6 cellular contexts compared by ENCODE assay signal in the genomic region with DNA sequence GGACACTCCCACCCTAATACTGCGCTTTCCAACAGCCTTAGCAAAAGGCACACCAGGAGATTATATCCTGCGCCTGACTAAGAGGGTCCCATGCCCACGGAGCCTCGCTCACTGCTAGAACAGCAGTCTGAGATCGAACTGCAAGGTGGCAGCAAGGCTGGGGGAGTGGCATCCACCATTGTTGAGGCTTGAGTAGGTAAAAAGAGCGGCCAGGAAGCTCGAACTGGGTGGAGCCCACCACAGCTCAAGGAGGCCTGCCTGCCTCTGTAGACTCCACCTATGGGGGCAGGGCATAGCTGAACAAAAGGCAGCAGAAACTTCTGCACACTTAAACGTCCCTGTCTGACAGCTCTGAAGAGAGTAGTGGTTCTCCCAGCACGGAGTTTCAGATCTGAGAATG.
DNase-seq lines count a peak whose midpoint lies in the region; ATAC-seq lines count a peak whose summit lies in the region.
"Not testable (repeated sequence)": the region's sequence is repeated elsewhere in the genome, so short reads cannot be mapped to it uniquely, and the experiment has no call there.

No MANE protein-coding gene starts in this region.

- H3K36me3 Mint-ChIP-seq in CD8-positive, alpha-beta memory T cell, result peaks cover 19 to 90% (median 46%) of the 10 kb centered on the region in 3 donors
- H3K36me3 Mint-ChIP-seq in T-helper 2 cell treated with Interferon-gamma antibody and Interleukin-4, amounts not matched to agents 5 μg/mL and 100 μg/mL, for 36 hours (ENCODE audit: low read depth), result peaks cover 84% of the 10 kb centered on the region
- H3K36me3 Mint-ChIP-seq in activated CD8-positive, alpha-beta T cell treated with anti-CD3 and anti-CD28 coated beads, Interleukin-2, amount 10 ng/mL, durations not matched to agents 7 days and 5 days (ENCODE audit: low read depth), result peaks cover 91% of the 10 kb centered on the region
- H3K36me3 Mint-ChIP-seq in activated naive CD8-positive, alpha-beta T cell, result peaks cover 48% of the 10 kb centered on the region
- H3K36me3 Mint-ChIP-seq in naive thymus-derived CD4-positive, alpha-beta T cell, result peaks cover 36 to 83% (median 77%) of the 10 kb centered on the region in 5 donors

- H3K36me3 ChIP-seq in CD8-positive, alpha-beta memory T cell (ENCODE audit: insufficient read depth, low read length); naive thymus-derived CD4-positive, alpha-beta T cell (ENCODE audit: control insufficient read depth in 2 of 3, insufficient read depth in 3 of 3, low read length in 3 of 3): not testable (repeated sequence)

- peak in 1 of 5 donors; percentile 21 for DNase-seq in CD8-positive, alpha-beta memory T cell
- not testable (repeated sequence) for DNase-seq in T-helper 2 cell treated with Interferon-gamma antibody and Interleukin-4, amounts not matched to agents 5 μg/mL and 100 μg/mL, for 36 hours (ENCODE audit: low spot score); activated CD8-positive, alpha-beta T cell treated with anti-CD3 and anti-CD28 coated beads, Interleukin-2, amount 10 ng/mL, durations not matched to agents 7 days and 5 days
- DNase-seq in activated effector memory CD4-positive, alpha-beta T cell treated with Interleukin-2 at 50 U/mL for 16 hours, result peak; percentile 15
- DNase-seq in naive thymus-derived CD4-positive, alpha-beta T cell, result peak in 2 of 9 donors; percentile 11 to 31

- peaks cover 81 to 96% (median 92%) of the 10 kb centered on the region in 3 donors for H3K4me1 Mint-ChIP-seq in CD8-positive, alpha-beta memory T cell
- peaks cover 44% of the 10 kb centered on the region for H3K4me1 Mint-ChIP-seq in T-helper 2 cell treated with Interferon-gamma antibody and Interleukin-4, amounts not matched to agents 5 μg/mL and 100 μg/mL, for 36 hours (ENCODE audit: low read depth)
- peaks cover 54% of the 10 kb centered on the region for H3K4me1 Mint-ChIP-seq in activated CD8-positive, alpha-beta T cell treated with anti-CD3 and anti-CD28 coated beads, Interleukin-2, amount 10 ng/mL, durations not matched to agents 7 days and 5 days (ENCODE audit: low read depth)
- H3K4me1 Mint-ChIP-seq in activated naive CD8-positive, alpha-beta T cell (ENCODE audit: low read depth), result peaks cover 81% of the 10 kb centered on the region
- peaks cover 30 to 95% (median 87%) of the 10 kb centered on the region in 7 donors for H3K4me1 Mint-ChIP-seq in naive thymus-derived CD4-positive, alpha-beta T cell

- H3K27me3 ChIP-seq in CD8-positive, alpha-beta memory T cell (ENCODE audit: insufficient read depth, low read length, poor library complexity, severe bottlenecking); naive thymus-derived CD4-positive, alpha-beta T cell (ENCODE audit: control insufficient read depth in 2 of 2, insufficient read depth in 2 of 2, low read length in 2 of 2): not testable (repeated sequence)

- not testable (repeated sequence) for H3K27me3 Mint-ChIP-seq in CD8-positive, alpha-beta memory T cell; T-helper 2 cell treated with Interferon-gamma antibody and Interleukin-4, amounts not matched to agents 5 μg/mL and 100 μg/mL, for 36 hours (ENCODE audit: low read depth); activated CD8-positive, alpha-beta T cell treated with anti-CD3 and anti-CD28 coated beads, Interleukin-2, amount 10 ng/mL, durations not matched to agents 7 days and 5 days (ENCODE audit: low read depth); activated naive CD8-positive, alpha-beta T cell; naive thymus-derived CD4-positive, alpha-beta T cell

- H3K27ac ChIP-seq in CD8-positive, alpha-beta memory T cell (ENCODE audit: low read depth, low read length), result not testable (repeated sequence)
- H3K27ac ChIP-seq in naive thymus-derived CD4-positive, alpha-beta T cell (ENCODE audit: low read depth, low read length), result peak overlapping the region; percentile 21

- POLR2A ChIA-PET in CD8-positive, alpha-beta memory T cell (lab: Charles Lee), result interaction anchor here (1.6 kb wide), 1 partner anchor 74 kb away, joined by 3 read pairs; no protein-coding TSS in a partner anchor
- POLR2A ChIA-PET in activated CD8-positive, alpha-beta T cell treated with anti-CD3 and anti-CD28 coated beads, Interleukin-2, amount 10 ng/mL, durations not matched to agents 7 days and 5 days (lab: Charles Lee), result not testable (repeated sequence)
- POLR2A ChIA-PET in naive thymus-derived CD4-positive, alpha-beta T cell (lab: Charles Lee), result interaction anchor here (0.6 to 1.3 kb wide), 3 partner anchors 18 to 188 kb away, joined by 3 to 4 read pairs (median 3); no protein-coding TSS in a partner anchor

- H3K4me1 ChIP-seq in CD8-positive, alpha-beta memory T cell (ENCODE audit: insufficient read depth, low read length), result peaks cover 37% of the 10 kb centered on the region
- H3K4me1 ChIP-seq in naive thymus-derived CD4-positive, alpha-beta T cell (ENCODE audit: control insufficient read depth in 2 of 2, insufficient read depth in 2 of 2, low read length in 2 of 2), result peaks cover 19 to 23% of the 10 kb centered on the region in 2 donors

- peak overlapping the region; percentile 10 to 76 (median 37) for H3K4me3 Mint-ChIP-seq in CD8-positive, alpha-beta memory T cell
- not testable (repeated sequence) for H3K4me3 Mint-ChIP-seq in T-helper 2 cell treated with Interferon-gamma antibody and Interleukin-4, amounts not matched to agents 5 μg/mL and 100 μg/mL, for 36 hours; activated CD8-positive, alpha-beta T cell treated with anti-CD3 and anti-CD28 coated beads, Interleukin-2, amount 10 ng/mL, durations not matched to agents 7 days and 5 days; activated naive CD8-positive, alpha-beta T cell
- H3K4me3 Mint-ChIP-seq in naive thymus-derived CD4-positive, alpha-beta T cell, result peak overlapping the region in 8 of 10 donors; percentile 13 to 77 (median 40)

- H3K27ac Mint-ChIP-seq in CD8-positive, alpha-beta memory T cell, result peak overlapping the region in 7 of 8 donors; percentile 48 to 86 (median 70)
- peak overlapping the region; percentile 35 for H3K27ac Mint-ChIP-seq in T-helper 2 cell treated with Interferon-gamma antibody and Interleukin-4, amounts not matched to agents 5 μg/mL and 100 μg/mL, for 36 hours
- H3K27ac Mint-ChIP-seq in activated CD8-positive, alpha-beta T cell treated with anti-CD3 and anti-CD28 coated beads, Interleukin-2, amount 10 ng/mL, durations not matched to agents 7 days and 5 days, result peak overlapping the region; percentile 7
- peak overlapping the region; percentile 82 for H3K27ac Mint-ChIP-seq in activated naive CD8-positive, alpha-beta T cell
- H3K27ac Mint-ChIP-seq in naive thymus-derived CD4-positive, alpha-beta T cell, result peak overlapping the region; percentile 44 to 90 (median 75)

- CTCF ChIA-PET in CD8-positive, alpha-beta memory T cell (lab: Charles Lee); naive thymus-derived CD4-positive, alpha-beta T cell (lab: Charles Lee): not testable (repeated sequence)
- CTCF ChIA-PET in activated CD8-positive, alpha-beta T cell treated with anti-CD3 and anti-CD28 coated beads, Interleukin-2, amount 10 ng/mL, durations not matched to agents 7 days and 5 days (lab: Charles Lee), result interaction anchor here (2.2 kb wide), 1 partner anchor 38 kb away, joined by 6 read pairs; no protein-coding TSS in a partner anchor

- not testable (repeated sequence) for ATAC-seq in activated CD8-positive, alpha-beta T cell treated with anti-CD3 and anti-CD28 coated beads, Interleukin-2, amount 10 ng/mL, durations not matched to agents 7 days and 5 days; naive thymus-derived CD4-positive, alpha-beta T cell

- intact Hi-C loops in naive thymus-derived CD4-positive, alpha-beta T cell (cut with micrococcal nuclease), result loop anchor here (5.0 kb wide), 2 partner anchors 33 to 42 kb away; no protein-coding TSS in a partner anchor

- not testable (repeated sequence) for H3K4me3 ChIP-seq in CD8-positive, alpha-beta memory T cell (ENCODE audit: low read length); naive thymus-derived CD4-positive, alpha-beta T cell (ENCODE audit: low read length)

- not testable (repeated sequence) for H3K9me3 Mint-ChIP-seq in CD8-positive, alpha-beta memory T cell; activated naive CD8-positive, alpha-beta T cell (ENCODE audit: low read depth)
- peaks cover 36% of the 10 kb centered on the region for H3K9me3 Mint-ChIP-seq in T-helper 2 cell treated with Interferon-gamma antibody and Interleukin-4, amounts not matched to agents 5 μg/mL and 100 μg/mL, for 36 hours
- H3K9me3 Mint-ChIP-seq in activated CD8-positive, alpha-beta T cell treated with anti-CD3 and anti-CD28 coated beads, Interleukin-2, amount 10 ng/mL, durations not matched to agents 7 days and 5 days (ENCODE audit: insufficient read depth), result peaks cover 18% of the 10 kb centered on the region
- H3K9me3 Mint-ChIP-seq in naive thymus-derived CD4-positive, alpha-beta T cell, result peaks cover 5 to 38% (median 13%) of the 10 kb centered on the region in 11 donors

- H3K9me3 ChIP-seq in CD8-positive, alpha-beta memory T cell (ENCODE audit: low read length); naive thymus-derived CD4-positive, alpha-beta T cell (ENCODE audit: control insufficient read depth in 2 of 3, low read length in 3 of 3): not testable (repeated sequence)

Comparison
In these comparisons a context has a peak if more than half of its experiments do, and no peak if none do; other contexts are left out.
1. H3K27ac Mint-ChIP-seq: peak in every context shown above with its lines; median percentile 82 in activated naive CD8-positive, alpha-beta T cell; 75 in naive thymus-derived CD4-positive, alpha-beta T cell; 70 in CD8-positive, alpha-beta memory T cell; 35 in T-helper 2 cell treated with Interferon-gamma antibody and Interleukin-4, amounts not matched to agents 5 μg/mL and 100 μg/mL, for 36 hours; 7 in activated CD8-positive, alpha-beta T cell treated with anti-CD3 and anti-CD28 coated beads, Interleukin-2, amount 10 ng/mL, durations not matched to agents 7 days and 5 days.